ENCODE assay signal across 8 cellular contexts in the genomic region with DNA sequence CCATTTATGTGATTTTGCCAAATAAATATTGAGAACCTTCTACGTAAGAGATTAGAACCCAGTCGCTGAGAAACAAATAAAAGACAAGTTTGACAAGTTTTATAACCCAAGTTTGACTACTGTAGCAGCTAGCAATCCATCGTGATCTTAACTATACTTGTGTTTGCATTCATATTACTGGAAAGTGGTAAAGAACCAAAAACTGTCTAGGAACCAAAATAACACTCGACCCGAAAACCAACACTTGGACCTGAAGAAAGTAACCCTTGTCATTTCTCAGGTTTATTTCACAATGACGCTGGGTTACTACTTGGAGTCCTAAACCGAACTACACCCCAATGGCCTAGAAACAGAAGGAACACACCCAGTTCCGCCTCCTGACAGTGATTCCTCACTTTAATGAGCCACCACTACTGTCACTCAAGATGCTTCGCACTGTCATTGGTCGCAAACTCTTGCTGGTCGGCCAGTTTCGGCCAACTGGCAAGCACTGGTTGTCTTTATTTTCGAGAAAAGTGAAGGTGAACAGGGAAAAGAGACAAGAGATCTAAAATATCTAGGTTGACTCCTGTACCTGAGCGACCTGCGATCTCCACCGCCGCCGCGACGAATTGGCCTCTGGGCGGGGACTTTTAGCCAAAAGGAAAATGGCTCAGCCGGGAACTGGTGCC. TPM values are rescaled to one million over a fixed set of nuclear protein-coding genes. Genes with fewer than 3 reads are reported as not detected.
DNase-seq lines count a peak whose midpoint lies in the region; ATAC-seq and FAIRE-seq lines count a peak whose summit lies in the region.

No MANE protein-coding gene starts in this region.

- H3K4me3 ChIP-seq in neuron (ENCODE audit: low read length): peak overlapping the region; percentile 86

- H3K27me3 ChIP-seq in neuron (ENCODE audit: insufficient read depth, low read length): no peaks in the 10 kb centered on the region

- H3K4me1 ChIP-seq in neuron (ENCODE audit: insufficient read depth, low read length): peaks cover 20% of the 10 kb centered on the region

- H3K9me3 ChIP-seq in neuron (ENCODE audit: low read length): no peaks in the 10 kb centered on the region

- H3K9me3 Mint-ChIP-seq in activated naive CD4-positive, alpha-beta T cell treated with anti-CD3 and anti-CD28 coated beads, Interleukin-2, amount 10 ng/mL, durations not matched to agents 7 days and 5 days: no peaks in the 10 kb centered on the region

- ATAC-seq in HG02571 (IDR thresholded peaks at IDR 0.05; ENCODE audit: unreplicated experiment): peak; percentile 99

- H3K27me3 Mint-ChIP-seq in activated naive CD4-positive, alpha-beta T cell treated with anti-CD3 and anti-CD28 coated beads, Interleukin-2, amount 10 ng/mL, durations not matched to agents 7 days and 5 days: no peaks in the 10 kb centered on the region

- H3K27ac Mint-ChIP-seq in activated naive CD4-positive, alpha-beta T cell treated with anti-CD3 and anti-CD28 coated beads, Interleukin-2, amount 10 ng/mL, durations not matched to agents 7 days and 5 days: peak overlapping the region; percentile 100

- peaks cover 15% of the 10 kb centered on the region for H3K36me3 Mint-ChIP-seq in activated naive CD4-positive, alpha-beta T cell treated with anti-CD3 and anti-CD28 coated beads, Interleukin-2, amount 10 ng/mL, durations not matched to agents 7 days and 5 days

- DNase-seq in GF-D8 (lab: John Stamatoyannopoulos, UW) (peak; percentile 93), NAMALWA (ENCODE audit: low spot score) (peak; percentile 98), SK-N-DZ (ENCODE audit: low spot score) (peak; percentile 86), frontal cortex (ENCODE audit: low spot score in 2 of 2) (peak; percentile 71 to 79), stromal cell of bone marrow (ENCODE audit: low read depth) (peak; percentile 95)
- peak; percentile 87 for DNase-seq in activated naive CD4-positive, alpha-beta T cell treated with anti-CD3 and anti-CD28 coated beads, Interleukin-2, amount 10 ng/mL, durations not matched to agents 7 days and 5 days

- FAIRE-seq in frontal cortex (lab: Jason Lieb, UNC): peak; percentile 51

- H3K4me3 Mint-ChIP-seq in activated naive CD4-positive, alpha-beta T cell treated with anti-CD3 and anti-CD28 coated beads, Interleukin-2, amount 10 ng/mL, durations not matched to agents 7 days and 5 days: peak overlapping the region; percentile 99

- peaks cover 59% of the 10 kb centered on the region for H3K4me1 Mint-ChIP-seq in activated naive CD4-positive, alpha-beta T cell treated with anti-CD3 and anti-CD28 coated beads, Interleukin-2, amount 10 ng/mL, durations not matched to agents 7 days and 5 days

- CTCF ChIA-PET in activated naive CD4-positive, alpha-beta T cell treated with anti-CD3 and anti-CD28 coated beads, Interleukin-2, amount 10 ng/mL, durations not matched to agents 7 days and 5 days (lab: Charles Lee): interaction anchor here (1.5 kb wide), 1 partner anchor 36 kb away, joined by 3 read pairs; no protein-coding TSS in a partner anchor

- no peaks in the 10 kb centered on the region for H3K36me3 ChIP-seq in neuron (ENCODE audit: insufficient read depth, low read length)

- H2AFZ ChIP-seq in neuron (ENCODE audit: low read depth, low read length): peak overlapping the region; percentile 91

RNA-seq across cellular contexts. Expression of a gene that starts 0.5 kb away (rescaled TPM):
- polyA plus RNA-seq in SK-N-DZ (2014; cell fraction: cytosol; rRNA removed): 15.5 and 17.7 TPM in 2 replicates
- polyA plus RNA-seq in SK-N-DZ (2014; cell fraction: nucleus; rRNA removed): 11.9 and 13.1 TPM in 2 replicates
- 24.1 TPM for total RNA-seq in frontal cortex

RNA-seq across cellular contexts. Expression of a gene that starts 0.7 kb away (rescaled TPM):
- 49.4 and 57.4 TPM in 2 replicates for polyA plus RNA-seq in SK-N-DZ (2014; cell fraction: cytosol; rRNA removed)
- 85.0 and 85.1 TPM in 2 replicates for polyA plus RNA-seq in SK-N-DZ (2014; cell fraction: nucleus; rRNA removed)
- 24.5 TPM for total RNA-seq in frontal cortex

Comparison
In these comparisons a context has a peak if more than half of its experiments do, and no peak if none do; other contexts are left out.
1. Peak in every context shown above with its lines: DNase-seq, ATAC-seq and H3K4me3 ChIP-seq.